ENCODE assay signal across 1 cellular context in the genomic region with DNA sequence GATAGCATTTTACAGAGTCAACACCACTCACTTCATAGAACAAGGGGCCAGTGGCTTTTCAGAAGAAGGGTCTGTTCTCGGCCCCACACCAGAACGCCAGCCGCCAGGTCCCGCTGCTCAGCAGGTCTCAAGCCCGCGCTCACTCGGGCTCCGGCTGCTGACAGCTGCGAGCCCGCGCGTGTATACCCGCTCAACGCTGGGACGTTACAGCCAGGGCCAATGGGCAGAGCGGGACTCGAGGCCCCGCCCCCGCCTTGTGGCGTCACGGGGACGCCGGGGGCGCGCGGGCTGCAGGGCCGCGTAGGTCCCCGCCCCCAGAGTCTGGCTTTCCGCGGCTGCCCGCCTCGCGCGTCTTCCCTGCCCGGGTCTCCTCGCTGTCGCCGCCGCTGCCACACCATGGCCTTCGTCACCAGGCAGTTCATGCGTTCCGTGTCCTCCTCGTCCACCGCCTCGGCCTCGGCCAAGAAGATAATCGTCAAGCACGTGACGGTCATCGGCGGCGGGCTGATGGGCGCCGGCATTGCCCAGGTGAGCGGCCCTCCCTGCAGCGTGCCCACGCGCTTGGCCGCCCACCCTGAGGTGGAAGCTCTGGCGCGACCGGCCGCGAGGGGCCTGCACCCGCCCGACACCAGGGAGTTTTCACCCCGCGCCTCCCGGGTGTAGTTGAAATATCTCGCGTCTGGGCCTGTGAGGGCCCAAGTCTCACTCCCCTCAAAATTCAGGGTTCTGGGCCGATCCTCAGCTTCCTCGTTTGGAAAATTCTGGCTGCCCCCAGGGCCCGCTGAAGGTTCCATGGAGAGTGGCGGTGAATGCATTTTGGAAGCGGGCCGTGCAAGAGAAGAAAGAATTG.
A peak's percentile ranks its signal among the peaks of the same experiment; 100 is the strongest.
TF ChIP-seq lines count a peak whose summit lies in the region.

A gene (plus strand): TSS at position 353 of the 850 bp plus-strand sequence. CDS start 44 bp downstream, at position 397.

TF ChIP-seq in HepG2, 621 proteins besides CTCF, POLR2A, EP300 and RAD21 (continued from another document and continues in another):
- TF ChIP-seq, protein P1, sequence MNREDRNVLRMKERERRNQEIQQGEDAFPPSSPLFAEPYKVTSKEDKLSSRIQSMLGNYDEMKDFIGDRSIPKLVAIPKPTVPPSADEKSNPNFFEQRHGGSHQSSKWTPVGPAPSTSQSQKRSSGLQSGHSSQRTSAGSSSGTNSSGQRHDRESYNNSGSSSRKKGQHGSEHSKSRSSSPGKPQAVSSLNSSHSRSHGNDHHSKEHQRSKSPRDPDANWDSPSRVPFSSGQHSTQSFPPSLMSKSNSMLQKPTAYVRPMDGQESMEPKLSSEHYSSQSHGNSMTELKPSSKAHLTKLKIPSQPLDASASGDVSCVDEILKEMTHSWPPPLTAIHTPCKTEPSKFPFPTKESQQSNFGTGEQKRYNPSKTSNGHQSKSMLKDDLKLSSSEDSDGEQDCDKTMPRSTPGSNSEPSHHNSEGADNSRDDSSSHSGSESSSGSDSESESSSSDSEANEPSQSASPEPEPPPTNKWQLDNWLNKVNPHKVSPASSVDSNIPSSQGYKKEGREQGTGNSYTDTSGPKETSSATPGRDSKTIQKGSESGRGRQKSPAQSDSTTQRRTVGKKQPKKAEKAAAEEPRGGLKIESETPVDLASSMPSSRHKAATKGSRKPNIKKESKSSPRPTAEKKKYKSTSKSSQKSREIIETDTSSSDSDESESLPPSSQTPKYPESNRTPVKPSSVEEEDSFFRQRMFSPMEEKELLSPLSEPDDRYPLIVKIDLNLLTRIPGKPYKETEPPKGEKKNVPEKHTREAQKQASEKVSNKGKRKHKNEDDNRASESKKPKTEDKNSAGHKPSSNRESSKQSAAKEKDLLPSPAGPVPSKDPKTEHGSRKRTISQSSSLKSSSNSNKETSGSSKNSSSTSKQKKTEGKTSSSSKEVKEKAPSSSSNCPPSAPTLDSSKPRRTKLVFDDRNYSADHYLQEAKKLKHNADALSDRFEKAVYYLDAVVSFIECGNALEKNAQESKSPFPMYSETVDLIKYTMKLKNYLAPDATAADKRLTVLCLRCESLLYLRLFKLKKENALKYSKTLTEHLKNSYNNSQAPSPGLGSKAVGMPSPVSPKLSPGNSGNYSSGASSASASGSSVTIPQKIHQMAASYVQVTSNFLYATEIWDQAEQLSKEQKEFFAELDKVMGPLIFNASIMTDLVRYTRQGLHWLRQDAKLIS (CRISPR knock-in tag; IDR thresholded peaks at IDR 0.05), result no peak
- TF ChIP-seq IKZF1 (IDR thresholded peaks at IDR 0.05) (no peak), HES4 (CRISPR knock-in tag; IDR thresholded peaks at IDR 0.05; ENCODE audit: borderline replicate concordance) (peak; percentile 96), SKI (IDR thresholded peaks at IDR 0.05; ENCODE audit: partially characterized antibody) (no peak), NFYC (CRISPR knock-in tag; IDR thresholded peaks at IDR 0.05) (peak; percentile 77), ZNF432 (CRISPR knock-in tag; IDR thresholded peaks at IDR 0.05; ENCODE audit: borderline replicate concordance) (no peak), FOXK1 (CRISPR knock-in tag; IDR thresholded peaks at IDR 0.05; ENCODE audit: borderline replicate concordance, low read depth) (peak; percentile 68; the same call in 1 of the 2 replicates), BORCS8-MEF2B (CRISPR knock-in tag; IDR thresholded peaks at IDR 0.05) (peak; percentile 89), GTF2F1 (IDR thresholded peaks at IDR 0.05; ENCODE audit: low read length) (no peak), ZC3H13 (CRISPR knock-in tag; IDR thresholded peaks at IDR 0.05) (peak; percentile 95), ZNF792 (CRISPR knock-in tag; IDR thresholded peaks at IDR 0.05) (peak; percentile 34; the same call in 1 of the 2 replicates), ZNF138 (CRISPR knock-in tag; IDR thresholded peaks at IDR 0.05; ENCODE audit: low read depth) (no peak), ZNF251 (CRISPR knock-in tag; IDR thresholded peaks at IDR 0.05) (no peak), ERF (CRISPR knock-in tag; IDR thresholded peaks at IDR 0.05) (peak; percentile 64), SPEN (CRISPR knock-in tag; IDR thresholded peaks at IDR 0.05; ENCODE audit: low read depth) (peak; percentile 69), JARID2 (CRISPR knock-in tag; IDR thresholded peaks at IDR 0.05; ENCODE audit: insufficient replicate concordance) (no peak), ZSCAN20 (CRISPR knock-in tag; IDR thresholded peaks at IDR 0.05; ENCODE audit: borderline replicate concordance) (no peak), NFKBIZ (CRISPR knock-in tag; IDR thresholded peaks at IDR 0.05) (no peak), MAZ (IDR thresholded peaks at IDR 0.05; ENCODE audit: borderline replicate concordance, low read depth, low read length) (peak; percentile 67), MAZ (CRISPR knock-in tag; IDR thresholded peaks at IDR 0.05; ENCODE audit: low read depth) (peak; percentile 79), HHEX (CRISPR knock-in tag; IDR thresholded peaks at IDR 0.05) (no peak), ZNF567 (CRISPR knock-in tag; IDR thresholded peaks at IDR 0.05; ENCODE audit: borderline replicate concordance) (no peak), AGO2 (optimal IDR thresholded peaks at IDR 0.05; ENCODE audit: low read depth, low read length) (peak; percentile 52), MAFK (conservative IDR thresholded peaks at IDR 0.05 in 1 of 2, IDR thresholded peaks at IDR 0.05 in 1 of 2; ENCODE audit: low read length in 2 of 2) (no peak), PHB2 (IDR thresholded peaks at IDR 0.05; ENCODE audit: partially characterized antibody) (no peak), ZNF703 (CRISPR knock-in tag; IDR thresholded peaks at IDR 0.05; ENCODE audit: borderline replicate concordance) (peak; percentile 60; the same call in 1 of the 2 replicates), HDAC6 (IDR thresholded peaks at IDR 0.05; ENCODE audit: low read depth, low read length) (no peak), NFKB2 (CRISPR knock-in tag; IDR thresholded peaks at IDR 0.05; ENCODE audit: borderline replicate concordance) (peak; percentile 75; the same call in 1 of the 2 replicates), ZSCAN29 (CRISPR knock-in tag; conservative IDR thresholded peaks at IDR 0.05) (no peak), HCFC1 (IDR thresholded peaks at IDR 0.05; ENCODE audit: low read depth, low read length) (no peak), TBX3 (IDR thresholded peaks at IDR 0.05; ENCODE audit: borderline replicate concordance) (no peak)
- TF ChIP-seq, protein P2, sequence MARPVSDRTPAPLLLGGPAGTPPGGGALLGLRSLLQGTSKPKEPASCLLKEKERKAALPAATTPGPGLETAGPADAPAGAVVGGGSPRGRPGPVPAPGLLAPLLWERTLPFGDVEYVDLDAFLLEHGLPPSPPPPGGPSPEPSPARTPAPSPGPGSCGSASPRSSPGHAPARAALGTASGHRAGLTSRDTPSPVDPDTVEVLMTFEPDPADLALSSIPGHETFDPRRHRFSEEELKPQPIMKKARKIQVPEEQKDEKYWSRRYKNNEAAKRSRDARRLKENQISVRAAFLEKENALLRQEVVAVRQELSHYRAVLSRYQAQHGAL (CRISPR knock-in tag; IDR thresholded peaks at IDR 0.05; ENCODE audit: not compliant biosample characterization), result no peak
- TF ChIP-seq, protein P3, sequence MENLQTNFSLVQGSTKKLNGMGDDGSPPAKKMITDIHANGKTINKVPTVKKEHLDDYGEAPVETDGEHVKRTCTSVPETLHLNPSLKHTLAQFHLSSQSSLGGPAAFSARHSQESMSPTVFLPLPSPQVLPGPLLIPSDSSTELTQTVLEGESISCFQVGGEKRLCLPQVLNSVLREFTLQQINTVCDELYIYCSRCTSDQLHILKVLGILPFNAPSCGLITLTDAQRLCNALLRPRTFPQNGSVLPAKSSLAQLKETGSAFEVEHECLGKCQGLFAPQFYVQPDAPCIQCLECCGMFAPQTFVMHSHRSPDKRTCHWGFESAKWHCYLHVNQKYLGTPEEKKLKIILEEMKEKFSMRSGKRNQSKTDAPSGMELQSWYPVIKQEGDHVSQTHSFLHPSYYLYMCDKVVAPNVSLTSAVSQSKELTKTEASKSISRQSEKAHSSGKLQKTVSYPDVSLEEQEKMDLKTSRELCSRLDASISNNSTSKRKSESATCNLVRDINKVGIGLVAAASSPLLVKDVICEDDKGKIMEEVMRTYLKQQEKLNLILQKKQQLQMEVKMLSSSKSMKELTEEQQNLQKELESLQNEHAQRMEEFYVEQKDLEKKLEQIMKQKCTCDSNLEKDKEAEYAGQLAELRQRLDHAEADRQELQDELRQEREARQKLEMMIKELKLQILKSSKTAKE (CRISPR knock-in tag; IDR thresholded peaks at IDR 0.05; ENCODE audit: borderline replicate concordance), result peak; percentile 70
- TF ChIP-seq, protein P4, sequence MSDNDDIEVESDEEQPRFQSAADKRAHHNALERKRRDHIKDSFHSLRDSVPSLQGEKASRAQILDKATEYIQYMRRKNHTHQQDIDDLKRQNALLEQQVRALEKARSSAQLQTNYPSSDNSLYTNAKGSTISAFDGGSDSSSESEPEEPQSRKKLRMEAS (IDR thresholded peaks at IDR 0.05), result no peak; the same call in none of the 2 replicates
- TF ChIP-seq, protein P5, sequence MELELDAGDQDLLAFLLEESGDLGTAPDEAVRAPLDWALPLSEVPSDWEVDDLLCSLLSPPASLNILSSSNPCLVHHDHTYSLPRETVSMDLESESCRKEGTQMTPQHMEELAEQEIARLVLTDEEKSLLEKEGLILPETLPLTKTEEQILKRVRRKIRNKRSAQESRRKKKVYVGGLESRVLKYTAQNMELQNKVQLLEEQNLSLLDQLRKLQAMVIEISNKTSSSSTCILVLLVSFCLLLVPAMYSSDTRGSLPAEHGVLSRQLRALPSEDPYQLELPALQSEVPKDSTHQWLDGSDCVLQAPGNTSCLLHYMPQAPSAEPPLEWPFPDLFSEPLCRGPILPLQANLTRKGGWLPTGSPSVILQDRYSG (CRISPR knock-in tag; IDR thresholded peaks at IDR 0.05), result no peak
- TF ChIP-seq, protein P6, sequence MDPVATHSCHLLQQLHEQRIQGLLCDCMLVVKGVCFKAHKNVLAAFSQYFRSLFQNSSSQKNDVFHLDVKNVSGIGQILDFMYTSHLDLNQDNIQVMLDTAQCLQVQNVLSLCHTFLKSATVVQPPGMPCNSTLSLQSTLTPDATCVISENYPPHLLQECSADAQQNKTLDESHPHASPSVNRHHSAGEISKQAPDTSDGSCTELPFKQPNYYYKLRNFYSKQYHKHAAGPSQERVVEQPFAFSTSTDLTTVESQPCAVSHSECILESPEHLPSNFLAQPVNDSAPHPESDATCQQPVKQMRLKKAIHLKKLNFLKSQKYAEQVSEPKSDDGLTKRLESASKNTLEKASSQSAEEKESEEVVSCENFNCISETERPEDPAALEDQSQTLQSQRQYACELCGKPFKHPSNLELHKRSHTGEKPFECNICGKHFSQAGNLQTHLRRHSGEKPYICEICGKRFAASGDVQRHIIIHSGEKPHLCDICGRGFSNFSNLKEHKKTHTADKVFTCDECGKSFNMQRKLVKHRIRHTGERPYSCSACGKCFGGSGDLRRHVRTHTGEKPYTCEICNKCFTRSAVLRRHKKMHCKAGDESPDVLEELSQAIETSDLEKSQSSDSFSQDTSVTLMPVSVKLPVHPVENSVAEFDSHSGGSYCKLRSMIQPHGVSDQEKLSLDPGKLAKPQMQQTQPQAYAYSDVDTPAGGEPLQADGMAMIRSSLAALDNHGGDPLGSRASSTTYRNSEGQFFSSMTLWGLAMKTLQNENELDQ (CRISPR knock-in tag; IDR thresholded peaks at IDR 0.05; ENCODE audit: borderline replicate concordance), result no peak
- TF ChIP-seq, protein P7, sequence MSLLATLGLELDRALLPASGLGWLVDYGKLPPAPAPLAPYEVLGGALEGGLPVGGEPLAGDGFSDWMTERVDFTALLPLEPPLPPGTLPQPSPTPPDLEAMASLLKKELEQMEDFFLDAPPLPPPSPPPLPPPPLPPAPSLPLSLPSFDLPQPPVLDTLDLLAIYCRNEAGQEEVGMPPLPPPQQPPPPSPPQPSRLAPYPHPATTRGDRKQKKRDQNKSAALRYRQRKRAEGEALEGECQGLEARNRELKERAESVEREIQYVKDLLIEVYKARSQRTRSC (CRISPR knock-in tag; IDR thresholded peaks at IDR 0.05; ENCODE audit: low read depth), result no peak
- TF ChIP-seq, protein P8, sequence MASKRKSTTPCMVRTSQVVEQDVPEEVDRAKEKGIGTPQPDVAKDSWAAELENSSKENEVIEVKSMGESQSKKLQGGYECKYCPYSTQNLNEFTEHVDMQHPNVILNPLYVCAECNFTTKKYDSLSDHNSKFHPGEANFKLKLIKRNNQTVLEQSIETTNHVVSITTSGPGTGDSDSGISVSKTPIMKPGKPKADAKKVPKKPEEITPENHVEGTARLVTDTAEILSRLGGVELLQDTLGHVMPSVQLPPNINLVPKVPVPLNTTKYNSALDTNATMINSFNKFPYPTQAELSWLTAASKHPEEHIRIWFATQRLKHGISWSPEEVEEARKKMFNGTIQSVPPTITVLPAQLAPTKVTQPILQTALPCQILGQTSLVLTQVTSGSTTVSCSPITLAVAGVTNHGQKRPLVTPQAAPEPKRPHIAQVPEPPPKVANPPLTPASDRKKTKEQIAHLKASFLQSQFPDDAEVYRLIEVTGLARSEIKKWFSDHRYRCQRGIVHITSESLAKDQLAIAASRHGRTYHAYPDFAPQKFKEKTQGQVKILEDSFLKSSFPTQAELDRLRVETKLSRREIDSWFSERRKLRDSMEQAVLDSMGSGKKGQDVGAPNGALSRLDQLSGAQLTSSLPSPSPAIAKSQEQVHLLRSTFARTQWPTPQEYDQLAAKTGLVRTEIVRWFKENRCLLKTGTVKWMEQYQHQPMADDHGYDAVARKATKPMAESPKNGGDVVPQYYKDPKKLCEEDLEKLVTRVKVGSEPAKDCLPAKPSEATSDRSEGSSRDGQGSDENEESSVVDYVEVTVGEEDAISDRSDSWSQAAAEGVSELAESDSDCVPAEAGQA (IDR thresholded peaks at IDR 0.05; ENCODE audit: low read depth), result no peak
- TF ChIP-seq, protein P8 (CRISPR knock-in tag; IDR thresholded peaks at IDR 0.05; ENCODE audit: borderline replicate concordance), result no peak; the same call in 1 of the 2 replicates
- TF ChIP-seq, protein P9, sequence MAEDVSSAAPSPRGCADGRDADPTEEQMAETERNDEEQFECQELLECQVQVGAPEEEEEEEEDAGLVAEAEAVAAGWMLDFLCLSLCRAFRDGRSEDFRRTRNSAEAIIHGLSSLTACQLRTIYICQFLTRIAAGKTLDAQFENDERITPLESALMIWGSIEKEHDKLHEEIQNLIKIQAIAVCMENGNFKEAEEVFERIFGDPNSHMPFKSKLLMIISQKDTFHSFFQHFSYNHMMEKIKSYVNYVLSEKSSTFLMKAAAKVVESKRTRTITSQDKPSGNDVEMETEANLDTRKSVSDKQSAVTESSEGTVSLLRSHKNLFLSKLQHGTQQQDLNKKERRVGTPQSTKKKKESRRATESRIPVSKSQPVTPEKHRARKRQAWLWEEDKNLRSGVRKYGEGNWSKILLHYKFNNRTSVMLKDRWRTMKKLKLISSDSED (CRISPR knock-in tag; IDR thresholded peaks at IDR 0.05), result peak; percentile 34; the same call in 1 of the 2 replicates
